1 cellular context compared by ENCODE assay signal in the genomic region with DNA sequence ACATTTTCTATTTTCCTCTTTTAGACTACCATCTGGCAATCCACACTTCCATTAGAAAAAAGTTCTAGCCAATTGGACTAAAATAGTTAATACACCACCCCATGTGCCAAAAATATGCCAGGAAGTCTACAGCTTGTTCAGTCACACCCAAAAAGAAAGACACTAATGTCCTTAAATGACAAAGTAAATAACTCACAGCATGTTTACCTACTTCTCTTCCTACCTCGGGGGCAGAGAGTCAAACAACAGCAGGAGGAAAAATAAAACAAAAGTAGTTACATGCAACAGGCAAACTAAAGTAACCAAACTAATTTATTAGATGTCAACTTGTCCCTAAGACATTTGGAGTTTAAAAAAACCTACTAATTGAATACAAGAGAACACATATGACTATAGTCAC.
TF ChIP-seq lines count a peak whose summit lies in the region.

No MANE protein-coding gene starts in this region.

TF ChIP-seq in K562, 482 proteins besides CTCF, POLR2A, EP300 and RAD21:
- TF ChIP-seq RHOXF2B (CRISPR knock-in tag; conservative IDR thresholded peaks at IDR 0.05) (no peak), ETV1 (tag; conservative IDR thresholded peaks at IDR 0.05; ENCODE audit: low read depth) (no peak), SRSF3 (IDR thresholded peaks at IDR 0.05; ENCODE audit: insufficient read depth, low read length) (no peak), TCF7 (IDR thresholded peaks at IDR 0.05; ENCODE audit: borderline replicate concordance) (no peak), ZNF707 (CRISPR knock-in tag; conservative IDR thresholded peaks at IDR 0.05) (no peak), LEF1 (IDR thresholded peaks at IDR 0.05) (no peak), CTBP1 (IDR thresholded peaks at IDR 0.05; ENCODE audit: borderline replicate concordance) (no peak), RCOR1 (IDR thresholded peaks at IDR 0.05; ENCODE audit: borderline replicate concordance in 1 of 2, low read depth in 2 of 2, low read length in 2 of 2) (no peak), ZNF41 (CRISPR knock-in tag; conservative IDR thresholded peaks at IDR 0.05) (no peak), FIP1L1 (IDR thresholded peaks at IDR 0.05; ENCODE audit: low read depth, low read length, poor library complexity, severe bottlenecking) (no peak), SOX6 (IDR thresholded peaks at IDR 0.05) (no peak), MAFK (IDR thresholded peaks at IDR 0.05; ENCODE audit: low read length) (no peak), U2AF2 (optimal IDR thresholded peaks at IDR 0.05; ENCODE audit: low read depth, low read length) (no peak), CCAR2 (IDR thresholded peaks at IDR 0.05; ENCODE audit: low read depth, low read length) (no peak), GATAD2B (IDR thresholded peaks at IDR 0.05; ENCODE audit: borderline replicate concordance) (no peak)
- TF ChIP-seq, protein P1, sequence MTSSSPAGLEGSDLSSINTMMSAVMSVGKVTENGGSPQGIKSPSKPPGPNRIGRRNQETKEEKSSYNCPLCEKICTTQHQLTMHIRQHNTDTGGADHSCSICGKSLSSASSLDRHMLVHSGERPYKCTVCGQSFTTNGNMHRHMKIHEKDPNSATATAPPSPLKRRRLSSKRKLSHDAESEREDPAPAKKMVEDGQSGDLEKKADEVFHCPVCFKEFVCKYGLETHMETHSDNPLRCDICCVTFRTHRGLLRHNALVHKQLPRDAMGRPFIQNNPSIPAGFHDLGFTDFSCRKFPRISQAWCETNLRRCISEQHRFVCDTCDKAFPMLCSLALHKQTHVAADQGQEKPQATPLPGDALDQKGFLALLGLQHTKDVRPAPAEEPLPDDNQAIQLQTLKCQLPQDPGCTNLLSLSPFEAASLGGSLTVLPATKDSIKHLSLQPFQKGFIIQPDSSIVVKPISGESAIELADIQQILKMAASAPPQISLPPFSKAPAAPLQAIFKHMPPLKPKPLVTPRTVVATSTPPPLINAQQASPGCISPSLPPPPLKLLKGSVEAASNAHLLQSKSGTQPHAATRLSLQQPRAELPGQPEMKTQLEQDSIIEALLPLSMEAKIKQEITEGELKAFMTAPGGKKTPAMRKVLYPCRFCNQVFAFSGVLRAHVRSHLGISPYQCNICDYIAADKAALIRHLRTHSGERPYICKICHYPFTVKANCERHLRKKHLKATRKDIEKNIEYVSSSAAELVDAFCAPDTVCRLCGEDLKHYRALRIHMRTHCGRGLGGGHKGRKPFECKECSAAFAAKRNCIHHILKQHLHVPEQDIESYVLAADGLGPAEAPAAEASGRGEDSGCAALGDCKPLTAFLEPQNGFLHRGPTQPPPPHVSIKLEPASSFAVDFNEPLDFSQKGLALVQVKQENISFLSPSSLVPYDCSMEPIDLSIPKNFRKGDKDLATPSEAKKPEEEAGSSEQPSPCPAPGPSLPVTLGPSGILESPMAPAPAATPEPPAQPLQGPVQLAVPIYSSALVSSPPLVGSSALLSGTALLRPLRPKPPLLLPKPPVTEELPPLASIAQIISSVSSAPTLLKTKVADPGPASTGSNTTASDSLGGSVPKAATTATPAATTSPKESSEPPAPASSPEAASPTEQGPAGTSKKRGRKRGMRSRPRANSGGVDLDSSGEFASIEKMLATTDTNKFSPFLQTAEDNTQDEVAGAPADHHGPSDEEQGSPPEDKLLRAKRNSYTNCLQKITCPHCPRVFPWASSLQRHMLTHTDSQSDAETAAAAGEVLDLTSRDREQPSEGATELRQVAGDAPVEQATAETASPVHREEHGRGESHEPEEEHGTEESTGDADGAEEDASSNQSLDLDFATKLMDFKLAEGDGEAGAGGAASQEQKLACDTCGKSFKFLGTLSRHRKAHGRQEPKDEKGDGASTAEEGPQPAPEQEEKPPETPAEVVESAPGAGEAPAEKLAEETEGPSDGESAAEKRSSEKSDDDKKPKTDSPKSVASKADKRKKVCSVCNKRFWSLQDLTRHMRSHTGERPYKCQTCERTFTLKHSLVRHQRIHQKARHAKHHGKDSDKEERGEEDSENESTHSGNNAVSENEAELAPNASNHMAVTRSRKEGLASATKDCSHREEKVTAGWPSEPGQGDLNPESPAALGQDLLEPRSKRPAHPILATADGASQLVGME (CRISPR knock-in tag; IDR thresholded peaks at IDR 0.05), result no peak
- TF ChIP-seq, protein P2, sequence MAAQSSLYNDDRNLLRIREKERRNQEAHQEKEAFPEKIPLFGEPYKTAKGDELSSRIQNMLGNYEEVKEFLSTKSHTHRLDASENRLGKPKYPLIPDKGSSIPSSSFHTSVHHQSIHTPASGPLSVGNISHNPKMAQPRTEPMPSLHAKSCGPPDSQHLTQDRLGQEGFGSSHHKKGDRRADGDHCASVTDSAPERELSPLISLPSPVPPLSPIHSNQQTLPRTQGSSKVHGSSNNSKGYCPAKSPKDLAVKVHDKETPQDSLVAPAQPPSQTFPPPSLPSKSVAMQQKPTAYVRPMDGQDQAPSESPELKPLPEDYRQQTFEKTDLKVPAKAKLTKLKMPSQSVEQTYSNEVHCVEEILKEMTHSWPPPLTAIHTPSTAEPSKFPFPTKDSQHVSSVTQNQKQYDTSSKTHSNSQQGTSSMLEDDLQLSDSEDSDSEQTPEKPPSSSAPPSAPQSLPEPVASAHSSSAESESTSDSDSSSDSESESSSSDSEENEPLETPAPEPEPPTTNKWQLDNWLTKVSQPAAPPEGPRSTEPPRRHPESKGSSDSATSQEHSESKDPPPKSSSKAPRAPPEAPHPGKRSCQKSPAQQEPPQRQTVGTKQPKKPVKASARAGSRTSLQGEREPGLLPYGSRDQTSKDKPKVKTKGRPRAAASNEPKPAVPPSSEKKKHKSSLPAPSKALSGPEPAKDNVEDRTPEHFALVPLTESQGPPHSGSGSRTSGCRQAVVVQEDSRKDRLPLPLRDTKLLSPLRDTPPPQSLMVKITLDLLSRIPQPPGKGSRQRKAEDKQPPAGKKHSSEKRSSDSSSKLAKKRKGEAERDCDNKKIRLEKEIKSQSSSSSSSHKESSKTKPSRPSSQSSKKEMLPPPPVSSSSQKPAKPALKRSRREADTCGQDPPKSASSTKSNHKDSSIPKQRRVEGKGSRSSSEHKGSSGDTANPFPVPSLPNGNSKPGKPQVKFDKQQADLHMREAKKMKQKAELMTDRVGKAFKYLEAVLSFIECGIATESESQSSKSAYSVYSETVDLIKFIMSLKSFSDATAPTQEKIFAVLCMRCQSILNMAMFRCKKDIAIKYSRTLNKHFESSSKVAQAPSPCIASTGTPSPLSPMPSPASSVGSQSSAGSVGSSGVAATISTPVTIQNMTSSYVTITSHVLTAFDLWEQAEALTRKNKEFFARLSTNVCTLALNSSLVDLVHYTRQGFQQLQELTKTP (IDR thresholded peaks at IDR 0.05; ENCODE audit: low read depth in 1 of 2, partially characterized antibody in 2 of 2), result no peak
